ENCODE assay signal across 17 cellular contexts in genomic region chr9:83535736-83536135, GRCh38.
"Had no signal": no experiment of that assay in that cellular context is flagged by ENCODE, and none has a peak within 500 bp of the region (broad histone marks: within the 10 kb centered on the region; RNA-seq: fewer than 3 reads in every experiment).

No MANE protein-coding gene starts in this region.

- DNase-seq: activated CD4-positive, alpha-beta memory T cell treated with anti-CD3 and anti-CD28 coated beads, Interleukin-2, amount 10 ng/mL, durations not matched to agents 7 days and 5 days; activated CD4-positive, alpha-beta T cell treated with anti-CD3 and anti-CD28 coated beads for 36 hours; activated CD8-positive, alpha-beta memory T cell treated with anti-CD3 and anti-CD28 coated beads, Interleukin-2, amount 50 U/mL, for 4 hours; activated naive CD8-positive, alpha-beta T cell treated with anti-CD3 and anti-CD28 coated beads, Interleukin-2, amount 10 ng/mL, durations not matched to agents 7 days and 5 days; activated T-cell treated with anti-CD3 and anti-CD28 coated beads, Interleukin-2, amount 50 U/mL, for 72 hours; anterior cingulate cortex; esophagus squamous epithelium; head of caudate nucleus; left lung; natural killer cell; stimulated activated CD4-positive, alpha-beta T cell treated with anti-CD3 and anti-CD28 coated beads, Interleukin-2, amount 100 ng/mL, for 48 hours; stimulated activated naive CD4-positive, alpha-beta T cell treated with Interleukin-2 at 50 U/mL for 16 hours; T1000; upper lobe of left lung had no signal

- H3K4me3 ChIP-seq: left lung, suprapubic skin, upper lobe of left lung had no signal

- H3K36me3 Mint-ChIP-seq: activated naive CD8-positive, alpha-beta T cell treated with anti-CD3 and anti-CD28 coated beads, Interleukin-2, amount 10 ng/mL, durations not matched to agents 7 days and 5 days; memory B cell; natural killer cell had no signal

- H3K4me3 Mint-ChIP-seq: activated CD4-positive, alpha-beta memory T cell treated with anti-CD3 and anti-CD28 coated beads, Interleukin-2, amount 10 ng/mL, durations not matched to agents 7 days and 5 days; activated CD4-positive, alpha-beta T cell treated with anti-CD3 and anti-CD28 coated beads for 36 hours; activated naive CD8-positive, alpha-beta T cell treated with anti-CD3 and anti-CD28 coated beads, Interleukin-2, amount 10 ng/mL, durations not matched to agents 7 days and 5 days; activated T-cell treated with anti-CD3 and anti-CD28 coated beads, Interleukin-2, amount 50 U/mL, for 72 hours; memory B cell; natural killer cell had no signal

- H3K36me3 ChIP-seq: esophagus squamous epithelium, left lung, suprapubic skin, upper lobe of left lung had no signal

- H3K27ac Mint-ChIP-seq: activated CD4-positive, alpha-beta memory T cell treated with anti-CD3 and anti-CD28 coated beads, Interleukin-2, amount 10 ng/mL, durations not matched to agents 7 days and 5 days; activated CD4-positive, alpha-beta T cell treated with anti-CD3 and anti-CD28 coated beads for 36 hours; activated naive CD8-positive, alpha-beta T cell treated with anti-CD3 and anti-CD28 coated beads, Interleukin-2, amount 10 ng/mL, durations not matched to agents 7 days and 5 days; activated T-cell treated with anti-CD3 and anti-CD28 coated beads, Interleukin-2, amount 50 U/mL, for 72 hours; memory B cell; natural killer cell had no signal

- H3K9me3 ChIP-seq: esophagus squamous epithelium, left lung, suprapubic skin, upper lobe of left lung had no signal

- H3K27ac ChIP-seq: esophagus squamous epithelium, left lung, suprapubic skin, upper lobe of left lung, VCaP had no signal

- H3K9me3 Mint-ChIP-seq: activated CD4-positive, alpha-beta memory T cell treated with anti-CD3 and anti-CD28 coated beads, Interleukin-2, amount 10 ng/mL, durations not matched to agents 7 days and 5 days; activated naive CD8-positive, alpha-beta T cell treated with anti-CD3 and anti-CD28 coated beads, Interleukin-2, amount 10 ng/mL, durations not matched to agents 7 days and 5 days; activated T-cell treated with anti-CD3 and anti-CD28 coated beads, Interleukin-2, amount 50 U/mL, for 72 hours; memory B cell; natural killer cell had no signal

- H3K4me1 Mint-ChIP-seq: memory B cell, natural killer cell had no signal
